ENCODE assay signal across 19 cellular contexts in genomic region chr9:87635656-87636501, GRCh38.
DNase-seq lines count a peak whose midpoint lies in the region; ATAC-seq, FAIRE-seq and TF ChIP-seq lines count a peak whose summit lies in the region.
"Had no signal": no experiment of that assay in that cellular context is flagged by ENCODE, and none has a peak within 500 bp of the region (broad histone marks: within the 10 kb centered on the region; RNA-seq: fewer than 3 reads in every experiment).

No MANE protein-coding gene starts in this region.

- H3K27me3 ChIP-seq in GM12878 (replicated peaks in 1 of 2; ENCODE audit: control insufficient read depth in 2 of 2, insufficient read depth in 2 of 2, low read length in 1 of 2) = no peaks in the 10 kb centered on the region
- no peaks in the 10 kb centered on the region for H3K27me3 ChIP-seq in lower lobe of right lung (ENCODE audit: low read depth)
- no peaks in the 10 kb centered on the region for H3K27me3 ChIP-seq in GM23248 (replicated peaks; ENCODE audit: insufficient read depth)

- no peaks in the 10 kb centered on the region for H3K9me2 ChIP-seq in GM23248 (ENCODE audit: insufficient read depth)

- no peak for TF ChIP-seq RAD21 in GM12878 (IDR thresholded peaks at IDR 0.05; ENCODE audit: insufficient read depth, low read depth, low read length)

- peaks cover 46% of the 10 kb centered on the region for H3K36me3 Mint-ChIP-seq in type B pancreatic cell

- TF ChIP-seq CTCF in GM12878 (IDR thresholded peaks at IDR 0.05 in 2 of 3, conservative IDR thresholded peaks at IDR 0.05 in 1 of 3; ENCODE audit: control insufficient read depth in 2 of 3, extremely low read depth in 1 of 3, insufficient read depth in 1 of 3, low read depth in 3 of 3, low read length in 3 of 3) = no peak
- TF ChIP-seq CTCF in lower lobe of right lung (IDR thresholded peaks at IDR 0.05) = no peak
- TF ChIP-seq CTCF in type B pancreatic cell (conservative IDR thresholded peaks at IDR 0.05) = no peak

- in situ Hi-C loops in GM12878 (cut with MboI) = no loop called here
- in situ Hi-C loops in GM23248 (cut with MboI) = no loop called here

- H4K20me1 ChIP-seq in GM12878 (ENCODE audit: control insufficient read depth, insufficient read depth) (no peaks in the 10 kb centered on the region), GM23248 (ENCODE audit: insufficient read depth) (no peaks in the 10 kb centered on the region; the same call in 1 of the 2 replicates)

- H3F3A ChIP-seq in GM23248 (ENCODE audit: insufficient read depth) = no peaks in the 10 kb centered on the region

- intact Hi-C loops in GM12878 (cut with micrococcal nuclease; ENCODE audit: unreplicated experiment) (no loop called here), lower lobe of right lung (cut with DNase I) (no loop called here)

- SMC1A ChIA-PET in GM12878 (lab: Charles Lee; ENCODE audit: uncharacterized antibody, unreplicated experiment) = no interaction called here

- no peak for FAIRE-seq in GM12878 (lab: Jason Lieb, UNC)

- H3K9me3 Mint-ChIP-seq in type B pancreatic cell = no peaks in the 10 kb centered on the region

- H3K36me3 ChIP-seq in GM12878 (ENCODE audit: control insufficient read depth in 2 of 2, insufficient read depth in 2 of 2, low read length in 1 of 2) (peaks cover 18 to 21% of the 10 kb centered on the region in 2 experiments), lower lobe of right lung (peaks cover 41% of the 10 kb centered on the region), GM23248 (ENCODE audit: low read depth) (no peaks in the 10 kb centered on the region)

- TF ChIP-seq POLR2A in GM12878 (IDR thresholded peaks at IDR 0.05; ENCODE audit: low read depth, low read length) = no peak

- H3K79me2 ChIP-seq in GM12878 (ENCODE audit: control insufficient read depth, insufficient read depth, low read length) = no peaks in the 10 kb centered on the region
- H3K79me2 ChIP-seq in GM23248 (ENCODE audit: insufficient read depth) = no peaks in the 10 kb centered on the region

- no peaks in the 10 kb centered on the region for H3K27me3 Mint-ChIP-seq in type B pancreatic cell

- H3K4me2 ChIP-seq in GM12878 (ENCODE audit: control insufficient read depth, insufficient read depth) (no peak overlapping the region), GM23248 (ENCODE audit: unreplicated experiment) (no peak overlapping the region)

- no peak overlapping the region for H3K27ac ChIP-seq in GM12878 (ENCODE audit: control insufficient read depth, insufficient read depth)
- H3K27ac ChIP-seq in lower lobe of right lung = no peak overlapping the region
- no peak overlapping the region for H3K27ac ChIP-seq in GM23248
- H3K27ac ChIP-seq: C4-2B, HL-60 had no signal

- POLR2A ChIA-PET in GM12878 (lab: Charles Lee) = no interaction called here

- H2AFZ ChIP-seq in GM12878 (ENCODE audit: control insufficient read depth, low read depth, low read length) (no peak overlapping the region), GM23248 (no peak overlapping the region)

- no TSS peak for BruUV-seq in GM12878 (replicated peaks; lab: Mats Ljungman, UMichigan)

- H3K4me1 Mint-ChIP-seq in type B pancreatic cell (ENCODE audit: unreplicated experiment) = peaks cover 20% of the 10 kb centered on the region

- H3K4me3 Mint-ChIP-seq in type B pancreatic cell = no peak overlapping the region

- CTCF ChIA-PET in GM12878 (lab: Yijun Ruan, JAX) = no interaction called here

- H3K4me3 ChIP-seq in GM12878 (no peak overlapping the region), lower lobe of right lung (no peak overlapping the region), GM23248 (no peak overlapping the region)

- H3K9me3 ChIP-seq in GM12878 (replicated peaks; ENCODE audit: control insufficient read depth, insufficient read depth, low read length) (no peaks in the 10 kb centered on the region; the same call in 2 of the 3 replicates), lower lobe of right lung (no peaks in the 10 kb centered on the region), GM23248 (ENCODE audit: low read depth) (no peaks in the 10 kb centered on the region)

- RAD21 ChIA-PET in GM12878 (lab: Charles Lee; ENCODE audit: unreplicated experiment) = no interaction called here

- no peak for ATAC-seq in GM12878
- peak; percentile 47 to 71 for ATAC-seq in lower lobe of right lung
- ATAC-seq: HCT116, SK-N-SH treated with all-trans-retinoic acid at 6 μM for 48 hours had no signal

- DNase-seq in CD1c-positive myeloid dendritic cell (ENCODE audit: extremely low spot score) = peak; percentile 23
- no peak for DNase-seq in GM12878 (ENCODE audit: low read depth, low spot score)
- no peak for DNase-seq in lower lobe of right lung
- DNase-seq in type B pancreatic cell (ENCODE audit: extremely low spot score, unreplicated experiment) = no peak
- DNase-seq in GM23248 = no peak
- no peak for DNase-seq in HCEC 1CT
- no peak for DNase-seq in DMS79 treated with DMSO at 0.1 percent for 48 hours (lab: John Stamatoyannopoulos, UW)
- DNase-seq: AML-193, DMS79, IMR-90, NCI-H1417 treated with DMSO at 0.1 percent for 48 hours, NCI-H187 treated with DMSO at 0.1 percent for 48 hours, NCI-H2227 treated with DMSO at 0.1 percent for 48 hours, NCI-H524 treated with DMSO at 0.1 percent for 48 hours, SIG-M5 had no signal

- H3K9ac ChIP-seq in GM12878 (ENCODE audit: control insufficient read depth, insufficient read depth, low read length) (no peak overlapping the region), GM23248 (no peak overlapping the region)

- peak overlapping the region; percentile 25 for H3K27ac Mint-ChIP-seq in type B pancreatic cell

- no peak for TF ChIP-seq EP300 in GM12878 (IDR thresholded peaks at IDR 0.05; ENCODE audit: borderline replicate concordance in 1 of 2, control insufficient read depth in 1 of 2, low read depth in 2 of 2, low read length in 2 of 2)

- WGBS in GM12878 (ENCODE audit: insufficient coverage, insufficient replicate concordance, low lambda C conversion rate, missing lambda C conversion rate) = 83% methylated on average over 13 of the region's 15 CpGs
- WGBS in GM23248 (ENCODE audit: low coverage in 1 of 2, low lambda C conversion rate in 2 of 2, missing lambda C conversion rate in 2 of 2), 2 experiments = 85% methylated on average over 15 of the region's 15 CpGs

- H3K4me1 ChIP-seq in GM12878 (ENCODE audit: control insufficient read depth, insufficient read depth, low read length) (no peaks in the 10 kb centered on the region), lower lobe of right lung (peaks cover 26% of the 10 kb centered on the region), GM23248 (ENCODE audit: insufficient read depth) (no peaks in the 10 kb centered on the region)

TF ChIP-seq in GM12878, 131 proteins besides CTCF, POLR2A, EP300 and RAD21:
- no peak for TF ChIP-seq BMI1 (IDR thresholded peaks at IDR 0.05; ENCODE audit: borderline replicate concordance)
- TF ChIP-seq USF1 (IDR thresholded peaks at IDR 0.05; ENCODE audit: borderline replicate concordance, extremely low read length, insufficient read depth, low read depth, low read length) = peak; percentile 10
- TF ChIP-seq CBFB (IDR thresholded peaks at IDR 0.05; ENCODE audit: low read depth) = no peak
